1 cellular context compared by ENCODE assay signal in the genomic region with DNA sequence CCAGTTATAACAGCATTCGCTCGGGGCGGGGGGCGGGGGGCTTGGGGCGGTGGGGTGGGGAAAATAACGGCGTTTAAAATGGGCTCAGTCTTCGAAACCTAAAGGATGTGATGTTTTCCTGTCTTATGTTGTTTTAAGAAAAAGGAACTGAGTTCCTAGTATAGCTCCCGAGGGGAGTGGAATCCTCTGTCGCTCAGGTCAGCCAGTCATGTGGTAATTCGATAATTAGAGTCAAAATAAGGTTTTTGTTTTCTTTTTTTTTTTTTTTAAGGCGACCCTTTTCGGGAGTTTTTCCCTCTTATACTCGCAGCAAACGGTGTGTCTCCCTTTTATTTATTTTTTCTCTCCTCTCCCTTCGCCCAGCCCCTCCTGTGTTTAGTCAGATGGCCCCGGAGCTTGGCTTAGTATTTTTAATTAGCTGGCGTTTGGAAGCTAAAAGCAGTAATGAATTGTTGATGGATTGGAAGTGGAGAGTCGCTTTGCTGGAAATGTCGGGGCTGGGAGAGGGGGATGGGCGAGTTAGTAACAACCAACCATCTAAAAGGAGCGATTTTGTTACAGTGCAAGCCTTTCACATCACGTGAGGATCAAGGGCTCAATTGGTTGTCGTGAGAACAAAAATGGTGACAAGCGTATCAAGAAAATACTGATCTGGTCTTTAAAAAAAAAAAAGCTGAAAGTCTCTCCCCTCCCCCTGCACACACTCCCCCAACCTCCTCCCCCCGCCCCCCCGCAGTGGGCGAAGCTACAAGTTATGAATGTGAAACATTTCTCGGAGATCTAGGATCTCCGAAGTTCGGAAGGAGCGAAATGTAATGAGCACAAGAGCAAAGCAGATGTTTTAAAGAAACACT.
TF ChIP-seq lines count a peak whose summit lies in the region.

No MANE protein-coding gene starts in this region.

TF ChIP-seq in Ishikawa, 13 proteins besides CTCF, POLR2A, EP300 and RAD21 (continued from another document):
- TF ChIP-seq USF1 (IDR thresholded peaks at IDR 0.05), result peak; percentile 92
